8 cellular contexts compared by ENCODE assay signal in genomic region chr11:102110761-102111010, GRCh38. TPM values are rescaled to one million over a fixed set of nuclear protein-coding genes. Genes with fewer than 3 reads are reported as not detected.
DNase-seq lines count a peak whose midpoint lies in the region; ATAC-seq and TF ChIP-seq lines count a peak whose summit lies in the region.

No MANE protein-coding gene starts in this region.

- DNase-seq in mammary epithelial cell (no peak), mucosa of descending colon (peak in 1 of 3 donors; percentile 67), RKO (ENCODE audit: low spot score) (no peak), GM03348 (ENCODE audit: low spot score) (no peak), NCI-H187 treated with DMSO at 0.1 percent for 48 hours (lab: John Stamatoyannopoulos, UW) (no peak), NCI-H446 (lab: John Stamatoyannopoulos, UW) (no peak)

- no TSS peak for BruUV-seq in mammary epithelial cell (replicated peaks; lab: Mats Ljungman, UMichigan)

- in situ Hi-C loops in mammary epithelial cell (cut with MboI; ENCODE audit: low sequenced_read_pairs in 2 of 2): no loop called here

- H4K20me1 ChIP-seq in mammary epithelial cell (ENCODE audit: insufficient read depth, low read length): no peaks in the 10 kb centered on the region

- peak overlapping the region; percentile 97 for H3K27ac ChIP-seq in mammary epithelial cell (ENCODE audit: insufficient read depth, low read depth, low read length)

- H3K36me3 ChIP-seq in mammary epithelial cell (ENCODE audit: insufficient read depth, low read length): peaks cover 5% of the 10 kb centered on the region
- H3K36me3 ChIP-seq in mucosa of descending colon (ENCODE audit: low read depth): no peaks in the 10 kb centered on the region

- CTCF ChIA-PET in mammary epithelial cell (lab: Charles Lee; ENCODE audit: low non-redundant PET): interaction anchor here (0.6 kb wide), 1 partner anchor 46 kb away, joined by 4 read pairs; no protein-coding TSS in a partner anchor

- H3K4me1 ChIP-seq in mammary epithelial cell (ENCODE audit: insufficient read depth, low read length) (peaks cover 17% of the 10 kb centered on the region), mucosa of descending colon (ENCODE audit: low read depth) (peaks cover 8% of the 10 kb centered on the region)

- ATAC-seq in GM19023 (IDR thresholded peaks at IDR 0.05; ENCODE audit: unreplicated experiment) (peak; percentile 23), HG03103 (IDR thresholded peaks at IDR 0.05; ENCODE audit: low read depth, unreplicated experiment) (peak; percentile 22), mucosa of descending colon (peak; percentile 10)

- WGBS in mammary epithelial cell (ENCODE audit: low coverage, missing lambda C conversion rate): 2% methylated on average over 7 of the region's 31 CpGs

- dilution Hi-C loops in mammary epithelial cell (cut with HindIII; ENCODE audit: low sequenced_read_pairs): no loop called here

- H3K4me3 ChIP-seq in mammary epithelial cell (replicated peaks in 1 of 3; ENCODE audit: insufficient read depth in 1 of 3, low read depth in 2 of 3, low read length in 3 of 3) (peak overlapping the region; percentile 61 to 82 (median 80)), mucosa of descending colon (peak overlapping the region; percentile 84)

- intact Hi-C loops in mammary epithelial cell (cut with micrococcal nuclease): loop anchor here (1.0 to 5.0 kb wide), 8 partner anchors 48 to 237 kb away; partner anchors contain the start of genes BIRC2, CEP126 and CFAP300
- intact Hi-C loops in mucosa of descending colon (cut with DNase I, micrococcal nuclease): no loop called here

- peak overlapping the region; percentile 56 for H3K4me2 ChIP-seq in mammary epithelial cell (ENCODE audit: insufficient read depth, low read depth, low read length)

- no peaks in the 10 kb centered on the region for H3K27me3 ChIP-seq in mammary epithelial cell (ENCODE audit: insufficient read depth, low read length)

- H3K9ac ChIP-seq in mammary epithelial cell (ENCODE audit: insufficient read depth, low read length): peak overlapping the region; percentile 95

- H2AFZ ChIP-seq in mammary epithelial cell (ENCODE audit: low read depth, low read length): peak overlapping the region; percentile 73

- H3K9me3 ChIP-seq in mammary epithelial cell (replicated peaks; ENCODE audit: insufficient read depth, low read length): no peaks in the 10 kb centered on the region
- no peaks in the 10 kb centered on the region for H3K9me3 ChIP-seq in mucosa of descending colon

- TF ChIP-seq CTCF in mammary epithelial cell (conservative IDR thresholded peaks at IDR 0.05 in 1 of 2, IDR thresholded peaks at IDR 0.05 in 1 of 2; ENCODE audit: extremely low read depth in 1 of 2, insufficient read depth in 1 of 2, low read depth in 1 of 2, low read length in 2 of 2): no peak
- no peak for TF ChIP-seq CTCF in mucosa of descending colon (IDR thresholded peaks at IDR 0.05)

- peaks cover 64% of the 10 kb centered on the region for H3K79me2 ChIP-seq in mammary epithelial cell (ENCODE audit: insufficient read depth, low read length)

RNA-seq across cellular contexts. Expression of gene YAP1, which starts 0.4 kb away (rescaled TPM):
- total RNA-seq in mammary epithelial cell (100 to 1,000 TPM; 163 to 234 TPM), mucosa of descending colon (100 to 1,000 TPM in 1 of 3 donors, 10 to 100 TPM in 2; 41.3 to 126 (median 52.2) TPM)
- 124 TPM for polyA plus RNA-seq in mammary epithelial cell
- 220 TPM for polyA minus RNA-seq in mammary epithelial cell
